24 cellular contexts compared by ENCODE assay signal in genomic region chr4:124696182-124696581, GRCh38.
"Had no signal": no experiment of that assay in that cellular context is flagged by ENCODE, and none has a peak within 500 bp of the region (broad histone marks: within the 10 kb centered on the region; RNA-seq: fewer than 3 reads in every experiment).

No MANE protein-coding gene starts in this region.

- H3K4me1 ChIP-seq: colonic mucosa, esophagus squamous epithelium had no signal

- H3K4me3 Mint-ChIP-seq: dendritic cell treated with granulocyte-macrophage colony-stimulating factor and Interleukin-4, amounts not matched to agents 40 ng/mL and 50 ng/mL, for 4 days; effector memory CD8-positive, alpha-beta T cell had no signal

- H3K27me3 ChIP-seq: colonic mucosa, dorsolateral prefrontal cortex, esophagus muscularis mucosa, esophagus squamous epithelium, foreskin keratinocyte, gastrocnemius medialis, gastroesophageal sphincter, heart left ventricle, heart right ventricle had no signal

- ATAC-seq: effector memory CD8-positive, alpha-beta T cell; esophagus mucosa; foreskin keratinocyte; gastrocnemius medialis; gastroesophageal sphincter; heart left ventricle; heart right ventricle had no signal

- H3K27ac Mint-ChIP-seq: dendritic cell treated with granulocyte-macrophage colony-stimulating factor and Interleukin-4, amounts not matched to agents 40 ng/mL and 50 ng/mL, for 4 days; effector memory CD8-positive, alpha-beta T cell had no signal

- H3K27ac ChIP-seq: colonic mucosa, coronary artery, dorsolateral prefrontal cortex, epithelial cell of prostate, esophagus muscularis mucosa, esophagus squamous epithelium, foreskin keratinocyte, gastrocnemius medialis, gastroesophageal sphincter, heart left ventricle, heart right ventricle had no signal

- DNase-seq: colonic mucosa; cortex of kidney; dermis blood vessel endothelial cell; dorsolateral prefrontal cortex; effector CD4-positive, alpha-beta T cell; effector CD8-positive, alpha-beta T cell; effector memory CD4-positive, alpha-beta T cell; effector memory CD8-positive, alpha-beta T cell; erythroblast; esophagus squamous epithelium; foreskin fibroblast; foreskin keratinocyte; foreskin melanocyte; gastrocnemius medialis; glutamatergic neuron; head of caudate nucleus; heart left ventricle; heart right ventricle had no signal

- H3K9me3 ChIP-seq: colonic mucosa, esophagus muscularis mucosa, gastroesophageal sphincter had no signal

- H3K4me3 ChIP-seq: colonic mucosa, coronary artery, dorsolateral prefrontal cortex, esophagus muscularis mucosa, esophagus squamous epithelium, gastrocnemius medialis, gastroesophageal sphincter, heart left ventricle, heart right ventricle had no signal

- H3K27me3 Mint-ChIP-seq: dendritic cell treated with granulocyte-macrophage colony-stimulating factor and Interleukin-4, amounts not matched to agents 40 ng/mL and 50 ng/mL, for 4 days; effector memory CD8-positive, alpha-beta T cell had no signal

- H3K36me3 ChIP-seq: colonic mucosa, esophagus muscularis mucosa, gastrocnemius medialis had no signal
